Comparison of ENCODE assay signal across 17 cellular contexts in genomic region chr17:44952946-44953475, GRCh38. TPM values are rescaled to one million over a fixed set of nuclear protein-coding genes. Genes with fewer than 3 reads are reported as not detected.
DNase-seq lines count a peak whose midpoint lies in the region; ATAC-seq and TF ChIP-seq lines count a peak whose summit lies in the region.
"Had no signal": no experiment of that assay in that cellular context is flagged by ENCODE, and none has a peak within 500 bp of the region (broad histone marks: within the 10 kb centered on the region; RNA-seq: fewer than 3 reads in every experiment).

No MANE protein-coding gene starts in this region.

- TF ChIP-seq CTCF in BE2C (IDR thresholded peaks at IDR 0.05; ENCODE audit: low read depth, low read length) (0 out of 2 replicates have a peak, but pooled peaks have one; percentile 10), brain (conservative IDR thresholded peaks at IDR 0.05) (no peak)

- H3K4me1 ChIP-seq in BE2C = peaks cover 23% of the 10 kb centered on the region

- H3K4me1 Mint-ChIP-seq in brain = peaks cover 26% of the 10 kb centered on the region

- peaks cover 39% of the 10 kb centered on the region for H3K27me3 Mint-ChIP-seq in brain

- no peak overlapping the region for H3K4me3 Mint-ChIP-seq in brain
- H3K4me3 Mint-ChIP-seq: activated naive CD8-positive, alpha-beta T cell treated with anti-CD3 and anti-CD28 coated beads, Interleukin-2, amount 50 U/mL, for 24 hours; activated T-cell treated with anti-CD3 and anti-CD28 coated beads, Interleukin-2, amount 50 U/mL, for 72 hours; CD8-positive, alpha-beta T cell; effector memory CD8-positive, alpha-beta T cell had no signal

- DNase-seq in BE2C (no peak), NCI-H2029 (lab: John Stamatoyannopoulos, UW) (no peak)
- DNase-seq: ACHN; activated CD4-positive, alpha-beta T cell treated with anti-CD3 and anti-CD28 coated beads, Interleukin-2, amount 50 U/mL, for 1 hour; activated naive CD8-positive, alpha-beta T cell treated with anti-CD3 and anti-CD28 coated beads, Interleukin-2, amount 50 U/mL, for 24 hours; activated T-cell treated with anti-CD3 and anti-CD28 coated beads, Interleukin-2, amount 50 U/mL, for 72 hours; caudate nucleus; CD8-positive, alpha-beta T cell; effector memory CD8-positive, alpha-beta T cell; kidney glomerular epithelial cell; midbrain; NCI-H69; PC-9; SK-N-SH; stomach had no signal

- no peaks in the 10 kb centered on the region for H3K36me3 Mint-ChIP-seq in brain
- H3K36me3 Mint-ChIP-seq: CD8-positive, alpha-beta T cell had no signal

- ATAC-seq in HG03175 (IDR thresholded peaks at IDR 0.05; ENCODE audit: unreplicated experiment) = no peak
- ATAC-seq: activated naive CD8-positive, alpha-beta T cell treated with anti-CD3 and anti-CD28 coated beads, Interleukin-2, amount 50 U/mL, for 24 hours; activated T-cell treated with anti-CD3 and anti-CD28 coated beads, Interleukin-2, amount 50 U/mL, for 72 hours; CD8-positive, alpha-beta T cell; effector memory CD8-positive, alpha-beta T cell had no signal

- H3K36me3 ChIP-seq in BE2C = no peaks in the 10 kb centered on the region
- H3K36me3 ChIP-seq: stomach had no signal

- H3K9me3 Mint-ChIP-seq in brain = no peaks in the 10 kb centered on the region
- H3K9me3 Mint-ChIP-seq: activated naive CD8-positive, alpha-beta T cell treated with anti-CD3 and anti-CD28 coated beads, Interleukin-2, amount 50 U/mL, for 24 hours; activated T-cell treated with anti-CD3 and anti-CD28 coated beads, Interleukin-2, amount 50 U/mL, for 72 hours; CD8-positive, alpha-beta T cell; effector memory CD8-positive, alpha-beta T cell had no signal

- peak overlapping the region in 3 of 5 experiments; percentile 1 to 21 (median 2) for H3K27ac Mint-ChIP-seq in brain
- H3K27ac Mint-ChIP-seq: activated naive CD8-positive, alpha-beta T cell treated with anti-CD3 and anti-CD28 coated beads, Interleukin-2, amount 50 U/mL, for 24 hours; activated T-cell treated with anti-CD3 and anti-CD28 coated beads, Interleukin-2, amount 50 U/mL, for 72 hours; CD8-positive, alpha-beta T cell; effector memory CD8-positive, alpha-beta T cell had no signal

- no peak overlapping the region for H3K4me3 ChIP-seq in BE2C (ENCODE audit: low read depth, low read length)
- H3K4me3 ChIP-seq: PC-9, stomach had no signal

- H3K27me3 ChIP-seq in BE2C = no peaks in the 10 kb centered on the region

- no peaks in the 10 kb centered on the region for H3K9me3 ChIP-seq in BE2C
- H3K9me3 ChIP-seq: SK-N-SH, stomach had no signal

RNA-seq across cellular contexts. Expression of gene KIF18B, which starts 5.4 kb away (rescaled TPM):
- 13.3 TPM for polyA plus RNA-seq in BE2C (2012; ENCODE audit: insufficient read depth, insufficient read length, low read depth)
- 10.9 TPM for polyA plus RNA-seq in brain (ENCODE audit: insufficient read depth, low read depth, low replicate concordance)

RNA-seq across cellular contexts. Expression of gene C1QL1, which starts 15.1 kb away (rescaled TPM):
- 72.9 TPM for polyA plus RNA-seq in BE2C (2012; ENCODE audit: insufficient read depth, insufficient read length, low read depth)
- polyA plus RNA-seq in brain (ENCODE audit: insufficient read depth, low read depth, low replicate concordance) = 47.6 TPM

RNA-seq across cellular contexts. Expression of gene GFAP, which starts 37.7 kb away (rescaled TPM):
- 17.7 TPM for polyA plus RNA-seq in BE2C (2012; ENCODE audit: insufficient read depth, insufficient read length, low read depth)
- 4,939 TPM for polyA plus RNA-seq in brain (ENCODE audit: insufficient read depth, low read depth, low replicate concordance)

RNA-seq across cellular contexts. Expression of gene EFTUD2, which starts 53.8 kb away (rescaled TPM):
- 225 TPM for polyA plus RNA-seq in BE2C (2012; ENCODE audit: insufficient read depth, insufficient read length, low read depth)
- polyA plus RNA-seq in brain (ENCODE audit: insufficient read depth, low read depth, low replicate concordance) = 95.8 TPM
